9 cellular contexts compared by ENCODE assay signal in genomic region chr2:151297882-151298281, GRCh38. TPM values are rescaled to one million over a fixed set of nuclear protein-coding genes. Genes with fewer than 3 reads are reported as not detected.
DNase-seq lines count a peak whose midpoint lies in the region; ATAC-seq lines count a peak whose summit lies in the region.
"Had no signal": no experiment of that assay in that cellular context is flagged by ENCODE, and none has a peak within 500 bp of the region (broad histone marks: within the 10 kb centered on the region; RNA-seq: fewer than 3 reads in every experiment).

No MANE protein-coding gene starts in this region.

- H3K27ac Mint-ChIP-seq in memory B cell, result peak overlapping the region; percentile 38
- H3K27ac Mint-ChIP-seq in T-helper 2 cell treated with Interferon-gamma antibody and Interleukin-4, amounts not matched to agents 5 μg/mL and 100 μg/mL, for 36 hours, result no peak overlapping the region

- ATAC-seq in GM18870 (IDR thresholded peaks at IDR 0.05; ENCODE audit: unreplicated experiment) (peak; percentile 99), HG02588 (IDR thresholded peaks at IDR 0.05; ENCODE audit: unreplicated experiment) (peak; percentile 78), memory B cell (ENCODE audit: low read depth) (peak; percentile 95)

- peak; percentile 25 for DNase-seq in M059J (ENCODE audit: low read depth)
- DNase-seq in memory B cell (ENCODE audit: low spot score in 2 of 2), result peak in 1 of 2 donors; percentile 7
- no peak for DNase-seq in NCI-H1694 (lab: John Stamatoyannopoulos, UW)
- no peak for DNase-seq in DMS79 treated with DMSO at 0.1 percent for 48 hours (lab: John Stamatoyannopoulos, UW)
- no peak for DNase-seq in kidney glomerular epithelial cell (lab: John Stamatoyannopoulos, UW)
- no peak for DNase-seq in T-helper 2 cell treated with Interferon-gamma antibody and Interleukin-4, amounts not matched to agents 5 μg/mL and 100 μg/mL, for 36 hours (ENCODE audit: low spot score)
- DNase-seq: uterus had no signal

- peaks cover 3% of the 10 kb centered on the region for H3K36me3 Mint-ChIP-seq in memory B cell
- H3K36me3 Mint-ChIP-seq in T-helper 2 cell treated with Interferon-gamma antibody and Interleukin-4, amounts not matched to agents 5 μg/mL and 100 μg/mL, for 36 hours (ENCODE audit: low read depth), result no peaks in the 10 kb centered on the region

- H3K4me1 Mint-ChIP-seq in memory B cell, result peaks cover 14% of the 10 kb centered on the region
- peaks cover 13% of the 10 kb centered on the region for H3K4me1 Mint-ChIP-seq in T-helper 2 cell treated with Interferon-gamma antibody and Interleukin-4, amounts not matched to agents 5 μg/mL and 100 μg/mL, for 36 hours (ENCODE audit: low read depth)

- peaks cover 2% of the 10 kb centered on the region for H3K9me3 Mint-ChIP-seq in memory B cell
- H3K9me3 Mint-ChIP-seq in T-helper 2 cell treated with Interferon-gamma antibody and Interleukin-4, amounts not matched to agents 5 μg/mL and 100 μg/mL, for 36 hours, result no peaks in the 10 kb centered on the region

- no peaks in the 10 kb centered on the region for H3K27me3 Mint-ChIP-seq in memory B cell
- H3K27me3 Mint-ChIP-seq in T-helper 2 cell treated with Interferon-gamma antibody and Interleukin-4, amounts not matched to agents 5 μg/mL and 100 μg/mL, for 36 hours (ENCODE audit: low read depth), result peaks cover 6% of the 10 kb centered on the region

- H3K4me3 Mint-ChIP-seq in memory B cell, result peak overlapping the region; percentile 2
- no peak overlapping the region for H3K4me3 Mint-ChIP-seq in T-helper 2 cell treated with Interferon-gamma antibody and Interleukin-4, amounts not matched to agents 5 μg/mL and 100 μg/mL, for 36 hours

RNA-seq across cellular contexts. Expression of gene NMI, which starts 8.4 kb away (rescaled TPM):
- total RNA-seq in M059J (2014; rRNA removed; shearing (Covaris generic)), result 39.4 and 42.4 TPM in 2 replicates

RNA-seq across cellular contexts. Expression of gene RBM43, which starts 36.2 kb away (rescaled TPM):
- total RNA-seq in M059J (2014; rRNA removed; shearing (Covaris generic)), result 1.3 and 3.2 TPM in 2 replicates

RNA-seq across cellular contexts. Expression of gene TNFAIP6, which starts 59.5 kb away (rescaled TPM):
- total RNA-seq in M059J (2014; rRNA removed; shearing (Covaris generic)), result not detected in 2 replicates
